In the genomic region with DNA sequence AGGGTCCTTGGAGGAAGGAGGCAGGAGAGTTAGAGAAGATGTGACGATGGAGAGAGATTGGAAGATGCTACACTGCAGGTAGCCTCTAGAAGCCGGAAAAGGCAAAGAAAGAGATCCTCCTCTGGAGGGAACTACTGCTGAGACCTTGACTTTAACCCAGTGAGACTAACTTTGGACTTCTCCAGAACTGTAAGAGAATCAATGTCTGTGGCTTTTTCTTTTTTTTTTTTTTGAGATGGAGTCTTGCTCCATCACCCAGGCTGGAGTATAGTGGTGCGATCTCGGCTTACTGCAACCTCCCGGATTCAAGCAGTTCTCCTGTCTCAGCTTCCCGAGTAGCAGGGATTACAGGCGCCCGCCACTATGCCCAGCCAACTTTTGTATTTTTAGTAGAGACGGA, we compare ENCODE assay signal across 29 cellular contexts. TPM values are rescaled to one million over a fixed set of nuclear protein-coding genes. Genes with fewer than 3 reads are reported as not detected.
DNase-seq lines count a peak whose midpoint lies in the region; ATAC-seq and TF ChIP-seq lines count a peak whose summit lies in the region.
"Had no signal": no experiment of that assay in that cellular context is flagged by ENCODE, and none has a peak within 500 bp of the region (broad histone marks: within the 10 kb centered on the region; RNA-seq: fewer than 3 reads in every experiment).

No MANE protein-coding gene starts in this region.

- no peaks in the 10 kb centered on the region for H3K9me3 Mint-ChIP-seq in natural killer cell treated with Interleukin-12 subunit alpha and Interleukin-12 subunit beta and Interleukin-15 and Interleukin-18, amount 100 ng/mL, for 72 hours
- no peaks in the 10 kb centered on the region for H3K9me3 Mint-ChIP-seq in natural killer cell
- no peaks in the 10 kb centered on the region for H3K9me3 Mint-ChIP-seq in activated B cell treated with CpG ODN at 0.5 μM for 24 hours
- no peaks in the 10 kb centered on the region for H3K9me3 Mint-ChIP-seq in central memory CD8-positive, alpha-beta T cell

- intact Hi-C loops in natural killer cell (cut with micrococcal nuclease) (no loop called here), activated B cell treated with CpG ODN at 0.5 μM for 24 hours (cut with micrococcal nuclease) (loop anchor here (1.0 kb wide), 1 partner anchor 9 kb away; the partner anchor contains the start of gene BCL7C), ovary (cut with DNase I) (no loop called here), spleen (cut with DNase I; ENCODE audit: low total_unique reads) (no loop called here)

- peaks cover 22 to 28% of the 10 kb centered on the region in 2 donors for H3K4me1 Mint-ChIP-seq in natural killer cell treated with Interleukin-12 subunit alpha and Interleukin-12 subunit beta and Interleukin-15 and Interleukin-18, amount 100 ng/mL, for 72 hours (ENCODE audit: low read depth in 2 of 2)
- peaks cover 18 to 31% of the 10 kb centered on the region in 2 donors for H3K4me1 Mint-ChIP-seq in natural killer cell
- H3K4me1 Mint-ChIP-seq in activated B cell treated with CpG ODN at 0.5 μM for 24 hours, result peaks cover 33% of the 10 kb centered on the region
- peaks cover 29% of the 10 kb centered on the region for H3K4me1 Mint-ChIP-seq in central memory CD8-positive, alpha-beta T cell

- H3K27ac ChIP-seq in ovary (no peak overlapping the region), spleen (peak overlapping the region in 1 of 8 donors; percentile 11)
- H3K27ac ChIP-seq: tibial nerve had no signal

- H3K4me3 Mint-ChIP-seq in natural killer cell treated with Interleukin-12 subunit alpha and Interleukin-12 subunit beta and Interleukin-15 and Interleukin-18, amount 100 ng/mL, for 72 hours, result peak overlapping the region; percentile 63
- H3K4me3 Mint-ChIP-seq in natural killer cell, result no peak overlapping the region
- peak overlapping the region; percentile 8 for H3K4me3 Mint-ChIP-seq in activated B cell treated with CpG ODN at 0.5 μM for 24 hours
- H3K4me3 Mint-ChIP-seq in central memory CD8-positive, alpha-beta T cell, result no peak overlapping the region

- H3K36me3 Mint-ChIP-seq in natural killer cell treated with Interleukin-12 subunit alpha and Interleukin-12 subunit beta and Interleukin-15 and Interleukin-18, amount 100 ng/mL, for 72 hours, result peaks cover 21% of the 10 kb centered on the region
- no peaks in the 10 kb centered on the region for H3K36me3 Mint-ChIP-seq in natural killer cell
- H3K36me3 Mint-ChIP-seq in activated B cell treated with CpG ODN at 0.5 μM for 24 hours (ENCODE audit: low read depth), result peaks cover 41% of the 10 kb centered on the region
- H3K36me3 Mint-ChIP-seq in central memory CD8-positive, alpha-beta T cell (ENCODE audit: insufficient read depth), result peaks cover 37% of the 10 kb centered on the region

- DNase-seq in natural killer cell treated with Interleukin-12 subunit alpha and Interleukin-12 subunit beta and Interleukin-15 and Interleukin-18, amount 100 ng/mL, for 72 hours (ENCODE audit: low spot score), result no peak
- DNase-seq in natural killer cell, result no peak
- DNase-seq in activated B cell treated with CpG ODN at 0.5 μM for 24 hours, result no peak
- DNase-seq in central memory CD8-positive, alpha-beta T cell (ENCODE audit: low spot score in 2 of 2), result no peak
- DNase-seq in ovary, result no peak
- DNase-seq in spleen, result no peak
- DNase-seq: ACHN; activated CD4-positive, alpha-beta T cell treated with anti-CD3 and anti-CD28 coated beads for 48 hours; activated effector memory CD4-positive, alpha-beta T cell treated with Interleukin-2 at 50 U/mL for 16 hours; BE2C; central memory CD4-positive, alpha-beta T cell; DMS153; islet precursor cell; left lung; mesenchymal stem cell; MV-4-11; NCI-H1436 treated with DMSO at 0.1 percent for 48 hours; NCI-H2081 treated with DMSO at 0.1 percent for 48 hours; right cardiac atrium; SHP77; stimulated activated CD4-positive, alpha-beta T cell treated with anti-CD3 and anti-CD28 coated beads, Interleukin-1b, Interleukin-23, amount 100 ng/mL, for 48 hours; T-helper 9 cell had no signal

- no peaks in the 10 kb centered on the region for H3K27me3 Mint-ChIP-seq in natural killer cell treated with Interleukin-12 subunit alpha and Interleukin-12 subunit beta and Interleukin-15 and Interleukin-18, amount 100 ng/mL, for 72 hours
- H3K27me3 Mint-ChIP-seq in natural killer cell (ENCODE audit: low read depth in 2 of 2), result no peaks in the 10 kb centered on the region
- no peaks in the 10 kb centered on the region for H3K27me3 Mint-ChIP-seq in activated B cell treated with CpG ODN at 0.5 μM for 24 hours
- H3K27me3 Mint-ChIP-seq in central memory CD8-positive, alpha-beta T cell, result no peaks in the 10 kb centered on the region

- TF ChIP-seq CTCF in natural killer cell (IDR thresholded peaks at IDR 0.05), result no peak
- no peak for TF ChIP-seq CTCF in activated B cell treated with CpG ODN at 0.5 μM for 24 hours (IDR thresholded peaks at IDR 0.05)
- no peak for TF ChIP-seq CTCF in ovary (IDR thresholded peaks at IDR 0.05)
- TF ChIP-seq CTCF in spleen (IDR thresholded peaks at IDR 0.05 in 8 of 11, conservative IDR thresholded peaks at IDR 0.05 in 3 of 11), result no peak

- POLR2A ChIA-PET in activated B cell treated with CpG ODN at 0.5 μM for 24 hours (lab: Charles Lee), result interaction anchor here (0.6 to 3.0 kb wide), 5 partner anchors 8 to 241 kb away, joined by 3 to 23 read pairs (median 6); partner anchors contain the start of gene CTF1

- H3K9me3 ChIP-seq in ovary (no peaks in the 10 kb centered on the region), spleen (no peaks in the 10 kb centered on the region)
- H3K9me3 ChIP-seq: BE2C, left lung, tibial nerve had no signal

- no peak for TF ChIP-seq POLR2A in ovary (IDR thresholded peaks at IDR 0.05)
- TF ChIP-seq POLR2A in spleen (IDR thresholded peaks at IDR 0.05), result no peak

- no peak overlapping the region for H3K4me3 ChIP-seq in ovary
- no peak overlapping the region for H3K4me3 ChIP-seq in spleen
- H3K4me3 ChIP-seq: left lung, smooth muscle cell, tibial nerve had no signal

- H3K27me3 ChIP-seq in ovary (no peaks in the 10 kb centered on the region), spleen (replicated peaks in 1 of 7) (no peaks in the 10 kb centered on the region)
- H3K27me3 ChIP-seq: BE2C, left lung, tibial nerve had no signal

- H3K36me3 ChIP-seq in ovary (no peaks in the 10 kb centered on the region), spleen (peaks cover 0 to 99% (median 47%) of the 10 kb centered on the region in 6 donors)

- ATAC-seq in natural killer cell treated with Interleukin-12 subunit alpha and Interleukin-12 subunit beta and Interleukin-15 and Interleukin-18, amount 100 ng/mL, for 72 hours, result no peak
- ATAC-seq in natural killer cell (no peak), activated B cell treated with CpG ODN at 0.5 μM for 24 hours (ENCODE audit: low read depth) (no peak), GM21515 (IDR thresholded peaks at IDR 0.05; ENCODE audit: unreplicated experiment) (no peak)
- ATAC-seq in central memory CD8-positive, alpha-beta T cell (replicated peaks; ENCODE audit: extremely low read depth, poor library complexity, severe bottlenecking), result no peak
- ATAC-seq: esophagus mucosa, HCT116, HepG2, left lung, Panc1, right cardiac atrium had no signal

- H3K27ac Mint-ChIP-seq in natural killer cell treated with Interleukin-12 subunit alpha and Interleukin-12 subunit beta and Interleukin-15 and Interleukin-18, amount 100 ng/mL, for 72 hours, result peak overlapping the region; percentile 45 to 70
- H3K27ac Mint-ChIP-seq in natural killer cell, result no peak overlapping the region
- H3K27ac Mint-ChIP-seq in activated B cell treated with CpG ODN at 0.5 μM for 24 hours, result peak overlapping the region; percentile 59
- peak overlapping the region; percentile 8 for H3K27ac Mint-ChIP-seq in central memory CD8-positive, alpha-beta T cell (ENCODE audit: low read depth)

- 92 to 95% (median 93%) methylated on average over 9 of the region's 9 CpGs for WGBS in ovary, 3 donors
- 90 to 93% (median 91%) methylated on average over 9 of the region's 9 CpGs for WGBS in spleen, 5 donors

- H3K4me1 ChIP-seq in ovary (ENCODE audit: insufficient read depth) (peaks cover 3% of the 10 kb centered on the region), spleen (peaks cover 0 to 49% (median 11%) of the 10 kb centered on the region in 6 donors)
- H3K4me1 ChIP-seq: BE2C, left lung had no signal

- TF ChIP-seq EP300 in ovary (IDR thresholded peaks at IDR 0.05), result no peak

- CTCF ChIA-PET in activated B cell treated with CpG ODN at 0.5 μM for 24 hours (lab: Charles Lee), result interaction anchor here (1.0 to 1.6 kb wide), 2 partner anchors 17 to 40 kb away, joined by 3 to 4 read pairs; no protein-coding TSS in a partner anchor

RNA-seq across cellular contexts. Expression of gene BCL7C, which starts 8.7 kb away (rescaled TPM):
- total RNA-seq in natural killer cell treated with Interleukin-12 subunit alpha and Interleukin-12 subunit beta and Interleukin-15 and Interleukin-18, amount 100 ng/mL, for 72 hours, result 10 to 100 TPM; 35.3 to 65.0 TPM
- total RNA-seq in natural killer cell, result 10 to 100 TPM; 25.1 to 28.5 (median 27.4) TPM
- 32.2 and 35.7 TPM in 2 replicates for total RNA-seq in activated B cell treated with CpG ODN at 0.5 μM for 24 hours
- total RNA-seq in ovary, result 10 to 100 TPM; 34.4 to 54.8 (median 49.0) TPM
- polyA plus RNA-seq in ovary, result 10 to 100 TPM; 13.3 to 44.1 TPM
- 10 to 100 TPM; 15.5 to 24.3 (median 21.6) TPM for total RNA-seq in spleen
- 10 to 100 TPM; 35.6 to 38.7 (median 37.8) TPM for polyA plus RNA-seq in spleen

RNA-seq across cellular contexts. Expression of gene CTF1, which starts 11.2 kb away (rescaled TPM):
- under 1 TPM; 0.17 to 0.36 TPM for total RNA-seq in natural killer cell treated with Interleukin-12 subunit alpha and Interleukin-12 subunit beta and Interleukin-15 and Interleukin-18, amount 100 ng/mL, for 72 hours
- total RNA-seq in natural killer cell (under 1 TPM; 0.45 to 0.60 (median 0.47) TPM), activated B cell treated with CpG ODN at 0.5 μM for 24 hours (0.56 and 0.62 TPM in 2 replicates), ovary (10 to 100 TPM in 5 of 7 donors, 1 to 10 TPM in 2; 7.0 to 22.4 (median 14.4) TPM), spleen (1 to 10 TPM in 5 of 7 donors, under 1 TPM in 1, not detected in 1; 0.68 to 3.3 (median 1.4) TPM)
- polyA plus RNA-seq in ovary (10 to 100 TPM in 1 of 2 donors, 1 to 10 TPM in 1; 7.9 to 16.2 TPM), spleen (1 to 10 TPM in 2 of 3 donors, under 1 TPM in 1; 0.61 to 1.3 (median 1.1) TPM)

RNA-seq across cellular contexts. Expression of gene FBXL19, which starts 38.2 kb away (rescaled TPM):
- 10 to 100 TPM; 22.8 to 42.0 TPM for total RNA-seq in natural killer cell treated with Interleukin-12 subunit alpha and Interleukin-12 subunit beta and Interleukin-15 and Interleukin-18, amount 100 ng/mL, for 72 hours
- total RNA-seq in natural killer cell (10 to 100 TPM; 10.1 to 13.3 (median 12.4) TPM), activated B cell treated with CpG ODN at 0.5 μM for 24 hours (20.3 and 24.2 TPM in 2 replicates), ovary (10 to 100 TPM; 10.2 to 24.3 (median 15.4) TPM), spleen (10 to 100 TPM; 12.4 to 21.0 (median 17.8) TPM)
- polyA plus RNA-seq in ovary (10 to 100 TPM in 1 of 2 donors, 1 to 10 TPM in 1; 1.6 to 12.4 TPM), spleen (10 to 100 TPM in 1 of 3 donors, 1 to 10 TPM in 2; 4.3 to 24.7 (median 5.5) TPM)

Comparison
In these comparisons a context has a peak if more than half of its experiments do, and no peak if none do; other contexts are left out.
1. H3K27ac Mint-ChIP-seq: peak in natural killer cell treated with Interleukin-12 subunit alpha and Interleukin-12 subunit beta and Interleukin-15 and Interleukin-18, amount 100 ng/mL, for 72 hours (2 of 2), activated B cell treated with CpG ODN at 0.5 μM for 24 hours (single experiment) and central memory CD8-positive, alpha-beta T cell (single experiment); none in natural killer cell (0 of 2).
2. H3K4me3 Mint-ChIP-seq: peak in natural killer cell treated with Interleukin-12 subunit alpha and Interleukin-12 subunit beta and Interleukin-15 and Interleukin-18, amount 100 ng/mL, for 72 hours (single experiment) and activated B cell treated with CpG ODN at 0.5 μM for 24 hours (single experiment); none in natural killer cell (single experiment) and central memory CD8-positive, alpha-beta T cell (single experiment).